In genomic region chr7:84175461-84175860, GRCh38 we compare ENCODE assay signal across 20 cellular contexts.
"Had no signal": no experiment of that assay in that cellular context is flagged by ENCODE, and none has a peak within 500 bp of the region (broad histone marks: within the 10 kb centered on the region; RNA-seq: fewer than 3 reads in every experiment).

No MANE protein-coding gene starts in this region.

- H3K4me1 ChIP-seq: heart right ventricle had no signal

- DNase-seq: effector memory CD4-positive, alpha-beta T cell; esophagus squamous epithelium; foreskin fibroblast; heart right ventricle; hypothalamus; islet precursor cell; midbrain; nucleus accumbens; ovary; small intestine; stimulated activated CD4-positive, alpha-beta T cell treated with anti-CD3 and anti-CD28 coated beads, Interleukin-12 subunit alpha, Interleukin-12 subunit beta, amount 100 ng/mL, for 4 hours; stimulated activated naive CD4-positive, alpha-beta T cell; stomach; substantia nigra; transverse colon had no signal

- H3K9me3 ChIP-seq: esophagus squamous epithelium, ovary, right atrium auricular region, thoracic aorta, transverse colon had no signal

- H3K27ac Mint-ChIP-seq: memory B cell; natural killer cell treated with Interleukin-12 subunit alpha and Interleukin-12 subunit beta and Interleukin-15 and Interleukin-18, amount 100 ng/mL, for 72 hours; neural progenitor cell had no signal

- FAIRE-seq: small intestine had no signal

- H3K27me3 Mint-ChIP-seq: memory B cell; natural killer cell treated with Interleukin-12 subunit alpha and Interleukin-12 subunit beta and Interleukin-15 and Interleukin-18, amount 100 ng/mL, for 72 hours had no signal

- H3K27me3 ChIP-seq: esophagus squamous epithelium, heart right ventricle, neural progenitor cell, ovary, right atrium auricular region, stomach, transverse colon had no signal

- H3K36me3 ChIP-seq: esophagus squamous epithelium, heart right ventricle, ovary, right atrium auricular region, stomach, thoracic aorta, transverse colon had no signal

- H3K27ac ChIP-seq: esophagus squamous epithelium, heart right ventricle, neural progenitor cell, ovary, right atrium auricular region, stomach, thoracic aorta had no signal

- H3K4me3 ChIP-seq: esophagus squamous epithelium, heart right ventricle, neural progenitor cell, ovary, right atrium auricular region, stomach, thoracic aorta, transverse colon had no signal

- H3K4me1 Mint-ChIP-seq: memory B cell, neural progenitor cell had no signal

- H3K9ac ChIP-seq: neural progenitor cell had no signal

- H3K9me3 Mint-ChIP-seq: memory B cell; natural killer cell treated with Interleukin-12 subunit alpha and Interleukin-12 subunit beta and Interleukin-15 and Interleukin-18, amount 100 ng/mL, for 72 hours had no signal

- H3K36me3 Mint-ChIP-seq: memory B cell; natural killer cell treated with Interleukin-12 subunit alpha and Interleukin-12 subunit beta and Interleukin-15 and Interleukin-18, amount 100 ng/mL, for 72 hours had no signal

- H3K4me3 Mint-ChIP-seq: memory B cell; natural killer cell treated with Interleukin-12 subunit alpha and Interleukin-12 subunit beta and Interleukin-15 and Interleukin-18, amount 100 ng/mL, for 72 hours; neural progenitor cell had no signal
